ENCODE assay signal across 9 cellular contexts in genomic region chr2:121489284-121489683, GRCh38. TPM values are rescaled to one million over a fixed set of nuclear protein-coding genes. Genes with fewer than 3 reads are reported as not detected.
DNase-seq lines count a peak whose midpoint lies in the region; ATAC-seq and TF ChIP-seq lines count a peak whose summit lies in the region.
"Had no signal": no experiment of that assay in that cellular context is flagged by ENCODE, and none has a peak within 500 bp of the region (broad histone marks: within the 10 kb centered on the region; RNA-seq: fewer than 3 reads in every experiment).

No MANE protein-coding gene starts in this region.

- H3K36me3 ChIP-seq in MG63 (no peaks in the 10 kb centered on the region; the same call in 1 of the 2 replicates), SJCRH30 (peaks cover 3% of the 10 kb centered on the region; the same call in 1 of the 2 replicates), neural progenitor cell (no peaks in the 10 kb centered on the region), H7 (replicated peaks; ENCODE audit: control insufficient read depth, insufficient read depth, low read length) (no peaks in the 10 kb centered on the region)
- H3K36me3 ChIP-seq: left ventricle myocardium inferior had no signal

- CTCF ChIA-PET in WTC11 (lab: Charles Lee), result interaction anchor here (1.6 kb wide), 1 partner anchor 9 kb away, joined by 8 read pairs; no protein-coding TSS in a partner anchor

- peaks cover 3% of the 10 kb centered on the region for H3F3A ChIP-seq in neural progenitor cell (ENCODE audit: low read depth)

- peak overlapping the region; percentile 63 for H3K4me2 ChIP-seq in neural progenitor cell

- H3K4me1 ChIP-seq in SJCRH30, result peaks cover 12% of the 10 kb centered on the region
- peaks cover 39% of the 10 kb centered on the region for H3K4me1 ChIP-seq in neural progenitor cell

- H3K9me3 ChIP-seq in MG63 (no peaks in the 10 kb centered on the region), SJCRH30 (replicated peaks) (no peaks in the 10 kb centered on the region), neural progenitor cell (ENCODE audit: low read depth) (no peaks in the 10 kb centered on the region)
- H3K9me3 ChIP-seq: left ventricle myocardium inferior had no signal

- TF ChIP-seq CTCF in neural progenitor cell (IDR thresholded peaks at IDR 0.05) (no peak), WTC11 (IDR thresholded peaks at IDR 0.05) (no peak)

- peaks cover 30% of the 10 kb centered on the region for H4K20me1 ChIP-seq in neural progenitor cell (ENCODE audit: low read depth)

- POLR2A ChIA-PET in WTC11 (lab: Charles Lee), result no interaction called here

- no peak overlapping the region for H2AFZ ChIP-seq in neural progenitor cell (replicated peaks)

- H3K79me2 ChIP-seq in neural progenitor cell (ENCODE audit: low read depth), result peaks cover 63% of the 10 kb centered on the region

- H3K27ac Mint-ChIP-seq in neural progenitor cell, result no peak overlapping the region
- no peak overlapping the region; the same call in 1 of the 2 replicates for H3K27ac Mint-ChIP-seq in WTC11

- H3K27ac ChIP-seq in SJCRH30, result no peak overlapping the region
- no peak overlapping the region for H3K27ac ChIP-seq in neural progenitor cell
- H3K27ac ChIP-seq: left ventricle myocardium inferior had no signal

- H3K9me3 Mint-ChIP-seq in neural progenitor cell (no peaks in the 10 kb centered on the region), WTC11 (no peaks in the 10 kb centered on the region)

- ATAC-seq in GM19452 (IDR thresholded peaks at IDR 0.05; ENCODE audit: unreplicated experiment), result peak; percentile 56
- no peak for ATAC-seq in WTC11

- H3K4me3 Mint-ChIP-seq in neural progenitor cell (no peak overlapping the region), WTC11 (no peak overlapping the region)

- DNase-seq in MG63 (peak; percentile 55), SJCRH30 (peak; percentile 18 to 52), neural progenitor cell (ENCODE audit: low spot score) (no peak), H7 (no peak), WTC11 (ENCODE audit: low spot score) (no peak)
- no peak for DNase-seq in activated effector memory CD4-positive, alpha-beta T cell treated with Interleukin-2 at 50 U/mL for 16 hours
- no peak for DNase-seq in stimulated activated CD4-positive, alpha-beta T cell treated with anti-CD3 and anti-CD28 coated beads, Interleukin-2, amount 100 ng/mL, for 48 hours
- DNase-seq: left ventricle myocardium inferior had no signal

- H3K4me3 ChIP-seq in MG63, result no peak overlapping the region
- no peak overlapping the region for H3K4me3 ChIP-seq in SJCRH30
- H3K4me3 ChIP-seq in neural progenitor cell, result peak overlapping the region; percentile 0
- no peak overlapping the region for H3K4me3 ChIP-seq in H7 (ENCODE audit: insufficient read depth, low read depth, low read length)
- H3K4me3 ChIP-seq: left ventricle myocardium inferior had no signal

- H3K27me3 Mint-ChIP-seq in neural progenitor cell (ENCODE audit: insufficient read depth, low read depth) (no peaks in the 10 kb centered on the region), WTC11 (ENCODE audit: low read depth) (no peaks in the 10 kb centered on the region)

- peaks cover 9% of the 10 kb centered on the region for H3K36me3 Mint-ChIP-seq in neural progenitor cell
- H3K36me3 Mint-ChIP-seq in WTC11, result peaks cover 3% of the 10 kb centered on the region

- H3K4me1 Mint-ChIP-seq in neural progenitor cell (peaks cover 21% of the 10 kb centered on the region), WTC11 (peaks cover 27% of the 10 kb centered on the region)

- H3K27me3 ChIP-seq in MG63, result no peaks in the 10 kb centered on the region
- H3K27me3 ChIP-seq in SJCRH30, result no peaks in the 10 kb centered on the region
- H3K27me3 ChIP-seq in neural progenitor cell, result no peaks in the 10 kb centered on the region
- H3K27me3 ChIP-seq in H7 (ENCODE audit: control insufficient read depth, insufficient read depth, low read length), result no peaks in the 10 kb centered on the region

- H3K9ac ChIP-seq in neural progenitor cell, result no peak overlapping the region

TF ChIP-seq in WTC11, 78 proteins besides CTCF, POLR2A, EP300 and RAD21:
- TF ChIP-seq HMGA2 (CRISPR knock-in tag; IDR thresholded peaks at IDR 0.05), result no peak

RNA-seq across cellular contexts. Expression of gene RNU4ATAC, which starts 41.4 kb away (rescaled TPM):
- total RNA-seq in MG63 (2014; rRNA removed; shearing (Covaris generic); ENCODE audit: low replicate concordance), result not detected in 2 replicates
- under 0.01 TPM in 1 of 2 replicates, not detected in the other for total RNA-seq in SJCRH30 (2014; rRNA removed; shearing (Covaris generic))
- total RNA-seq in neural progenitor cell (ENCODE audit: low replicate concordance) (not detected in 2 replicates), WTC11 (2021) (not detected in 3 replicates)
- total RNA-seq in H7 (2014; rRNA removed; shearing (Covaris generic)), result under 0.01 TPM in 1 of 2 replicates, not detected in the other

Comparison
In these comparisons a context has a peak if more than half of its experiments do, and no peak if none do; other contexts are left out.
1. DNase-seq: peak in MG63 (single experiment) and SJCRH30 (2 of 2); none in neural progenitor cell (single experiment), activated effector memory CD4-positive, alpha-beta T cell treated with Interleukin-2 at 50 U/mL for 16 hours (single experiment), H7 (single experiment), WTC11 (single experiment) and stimulated activated CD4-positive, alpha-beta T cell treated with anti-CD3 and anti-CD28 coated beads, Interleukin-2, amount 100 ng/mL, for 48 hours (0 of 2).